ENCODE assay signal across 8 cellular contexts in the genomic region with DNA sequence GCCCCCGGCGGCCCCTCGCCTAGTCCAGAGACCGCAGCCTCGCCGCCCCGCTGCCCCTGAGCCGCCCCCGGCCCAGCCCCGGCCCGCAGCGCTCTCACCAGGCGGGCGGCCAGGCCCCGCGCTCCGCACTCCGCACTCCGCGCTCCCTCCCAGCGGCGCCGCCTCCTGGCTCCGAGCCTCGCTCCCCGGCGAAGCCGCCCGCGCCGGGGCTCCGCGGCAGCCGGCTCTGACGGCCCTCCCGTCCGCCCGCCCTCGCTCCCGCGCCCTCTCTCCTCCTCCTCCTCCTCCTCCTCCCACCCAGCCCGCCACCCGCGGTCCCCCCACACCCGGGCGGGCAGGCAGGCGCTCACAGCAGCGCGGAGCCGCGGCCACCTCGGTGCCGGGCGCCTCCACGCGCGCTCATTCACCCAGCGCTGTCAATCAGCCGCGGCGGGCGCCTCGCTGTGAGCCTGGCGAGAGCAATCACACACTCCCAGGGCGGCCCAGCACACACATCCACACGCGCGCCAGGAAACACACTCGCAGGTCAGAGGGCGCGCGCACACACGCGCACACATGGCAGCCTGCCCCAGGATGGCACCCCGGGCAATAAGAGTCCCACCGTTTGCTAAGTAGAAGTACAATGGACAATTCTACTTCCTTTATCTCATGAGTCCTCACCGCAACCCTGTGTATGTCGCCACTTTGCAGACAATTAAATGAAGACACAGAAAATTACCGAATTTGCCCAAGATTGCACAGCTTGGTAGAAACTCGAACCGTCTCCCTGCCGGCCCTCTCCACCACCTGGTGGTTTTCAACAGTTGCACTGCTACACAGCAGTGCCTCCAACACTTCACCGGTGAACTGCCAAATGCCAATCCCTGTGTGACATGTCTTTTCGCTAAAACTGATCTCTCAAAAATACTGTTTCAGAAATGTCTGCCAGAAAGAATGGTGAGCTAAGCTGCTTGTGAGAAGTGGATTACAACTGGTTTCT.
A peak's percentile ranks its signal among the peaks of the same experiment; 100 is the strongest.
DNase-seq lines count a peak whose midpoint lies in the region; ATAC-seq and TF ChIP-seq lines count a peak whose summit lies in the region.

A gene (minus strand): TSS at position 228 of the 979 bp plus-strand sequence.

- no peaks in the 10 kb centered on the region for H3K79me2 ChIP-seq in MM.1S (ENCODE audit: low read length)

- peak within 1 kb of the TSS; percentile 54 for H3K4me3 ChIP-seq in MM.1S (ENCODE audit: low read length)
- H3K4me3 ChIP-seq in duodenal mucosa (ENCODE audit: low read depth in 1 of 2, low read length in 2 of 2): peak within 1 kb of the TSS; percentile 50 to 66
- peak within 1 kb of the TSS; percentile 70 to 76 for H3K4me3 ChIP-seq in stomach smooth muscle (ENCODE audit: low read length in 2 of 2)

- H3K9me3 ChIP-seq in MM.1S (replicated peaks; ENCODE audit: insufficient read depth, low read length) (no peaks in the 10 kb centered on the region), duodenal mucosa (ENCODE audit: control insufficient read depth in 1 of 2, low read length in 2 of 2) (no peaks in the 10 kb centered on the region), stomach smooth muscle (ENCODE audit: control insufficient read depth in 2 of 2, low read length in 2 of 2) (no peaks in the 10 kb centered on the region)

- no peaks in the 10 kb centered on the region for H3K9me2 ChIP-seq in MM.1S (replicated peaks; ENCODE audit: insufficient read depth, low read length)

- H3K36me3 ChIP-seq in MM.1S (replicated peaks; ENCODE audit: insufficient read depth, low read length): no peaks in the 10 kb centered on the region
- no peaks in the 10 kb centered on the region for H3K36me3 ChIP-seq in duodenal mucosa (ENCODE audit: control insufficient read depth in 1 of 2, insufficient read depth in 2 of 2, low read length in 2 of 2)
- no peaks in the 10 kb centered on the region for H3K36me3 ChIP-seq in stomach smooth muscle (ENCODE audit: control insufficient read depth in 2 of 2, insufficient read depth in 2 of 2, low read length in 2 of 2)

- no peak within 1 kb of the TSS for H3K9ac ChIP-seq in MM.1S (ENCODE audit: low read length)
- H3K9ac ChIP-seq in duodenal mucosa (ENCODE audit: low read depth in 1 of 2, low read length in 2 of 2): no peak within 1 kb of the TSS
- H3K9ac ChIP-seq in stomach smooth muscle (ENCODE audit: low read length in 2 of 2): peak within 1 kb of the TSS in 1 of 2 donors; percentile 34

- H3K27ac ChIP-seq in MM.1S (ENCODE audit: low read length): no peak within 1 kb of the TSS
- H3K27ac ChIP-seq in duodenal mucosa (ENCODE audit: low read depth, low read length): no peak within 1 kb of the TSS
- H3K27ac ChIP-seq in stomach smooth muscle (ENCODE audit: low read length): no peak within 1 kb of the TSS

- no peaks in the 10 kb centered on the region for H4K20me1 ChIP-seq in MM.1S (ENCODE audit: insufficient read depth, low read length)

- H3K4me3 Mint-ChIP-seq in memory B cell: peak within 1 kb of the TSS; percentile 94

- H3K27me3 ChIP-seq in MM.1S (replicated peaks; ENCODE audit: insufficient read depth, low read length): peaks cover 85% of the 10 kb centered on the region
- H3K27me3 ChIP-seq in duodenal mucosa (ENCODE audit: control insufficient read depth in 1 of 2, insufficient read depth in 2 of 2, low read length in 2 of 2): peaks cover 22 to 40% of the 10 kb centered on the region in 2 donors
- peaks cover 8 to 10% of the 10 kb centered on the region in 2 donors for H3K27me3 ChIP-seq in stomach smooth muscle (ENCODE audit: control insufficient read depth in 1 of 2, insufficient read depth in 2 of 2, low read length in 2 of 2)

- H3K4me1 ChIP-seq in MM.1S (ENCODE audit: low read length) (no peaks in the 10 kb centered on the region; the same call in 1 of the 2 replicates), duodenal mucosa (ENCODE audit: control insufficient read depth in 1 of 2, insufficient read depth in 2 of 2, low read length in 2 of 2) (peaks cover 0 to 17% of the 10 kb centered on the region in 2 donors), stomach smooth muscle (ENCODE audit: control insufficient read depth, insufficient read depth, low read length) (peaks cover 15% of the 10 kb centered on the region)

- peak within 1 kb of the TSS; percentile 86 for H3K4me2 ChIP-seq in MM.1S (ENCODE audit: low read depth, low read length)

- peak; percentile 22 for TF ChIP-seq CTCF in MM.1S (IDR thresholded peaks at IDR 0.05; ENCODE audit: low read length)

- no peaks in the 10 kb centered on the region for H3K9me3 Mint-ChIP-seq in memory B cell

- peaks cover 14% of the 10 kb centered on the region for H3K4me1 Mint-ChIP-seq in memory B cell

- peak; percentile 52 for DNase-seq in GF-D8 (lab: John Stamatoyannopoulos, UW)
- peak; percentile 40 for DNase-seq in MM.1S
- peak; percentile 30 for DNase-seq in activated CD4-positive, alpha-beta T cell treated with anti-CD3 and anti-CD28 coated beads for 1 hour
- DNase-seq in memory B cell (ENCODE audit: low spot score in 2 of 2): peak in 1 of 2 donors; percentile 47

- H3K27ac Mint-ChIP-seq in memory B cell: peak within 1 kb of the TSS; percentile 23

- peak within 1 kb of the TSS; percentile 51 for H2AFZ ChIP-seq in MM.1S (ENCODE audit: low read length)

- H3F3A ChIP-seq in MM.1S (ENCODE audit: insufficient read depth, low read length): no peaks in the 10 kb centered on the region

- H3K36me3 Mint-ChIP-seq in memory B cell: no peaks in the 10 kb centered on the region

- peaks cover 41% of the 10 kb centered on the region for H3K27me3 Mint-ChIP-seq in memory B cell

- ATAC-seq in memory B cell (ENCODE audit: low read depth) (peak; percentile 72), HG03457 (IDR thresholded peaks at IDR 0.05; ENCODE audit: unreplicated experiment) (no peak), HG03108 (IDR thresholded peaks at IDR 0.05; ENCODE audit: unreplicated experiment) (no peak)
